Comparison of ENCODE assay signal across 26 cellular contexts in genomic region chr7:40704172-40704571, GRCh38.
DNase-seq lines count a peak whose midpoint lies in the region; ATAC-seq and TF ChIP-seq lines count a peak whose summit lies in the region.
"Had no signal": no experiment of that assay in that cellular context is flagged by ENCODE, and none has a peak within 500 bp of the region (broad histone marks: within the 10 kb centered on the region; RNA-seq: fewer than 3 reads in every experiment).

No MANE protein-coding gene starts in this region.

- H2AFZ ChIP-seq in OCI-LY3 (ENCODE audit: low read depth, low read length) = no peak overlapping the region

- TF ChIP-seq CTCF in 22Rv1 (IDR thresholded peaks at IDR 0.05) = peak; percentile 18; the same call in 1 of the 2 replicates
- peak; percentile 8 for TF ChIP-seq CTCF in HFF-Myc (IDR thresholded peaks at IDR 0.05; ENCODE audit: low read depth, low read length, missing control alignments)
- TF ChIP-seq CTCF in OCI-LY3 (IDR thresholded peaks at IDR 0.05; ENCODE audit: low read depth, low read length) = peak; percentile 11; the same call in 1 of the 2 replicates
- TF ChIP-seq CTCF in choroid plexus epithelial cell (conservative IDR thresholded peaks at IDR 0.05; ENCODE audit: low read depth, low read length) = peak; percentile 18
- TF ChIP-seq CTCF in vagina (IDR thresholded peaks at IDR 0.05) = no peak

- H3K36me3 ChIP-seq in OCI-LY3 (replicated peaks; ENCODE audit: low read depth, low read length) (no peaks in the 10 kb centered on the region), vagina (no peaks in the 10 kb centered on the region)
- H3K36me3 ChIP-seq: left ventricle myocardium inferior, spleen, suprapubic skin had no signal

- no peaks in the 10 kb centered on the region for H3K27me3 ChIP-seq in OCI-LY3 (ENCODE audit: low read depth, low read length)
- H3K27me3 ChIP-seq in vagina = no peaks in the 10 kb centered on the region
- H3K27me3 ChIP-seq: spleen, suprapubic skin had no signal

- H3K4me2 ChIP-seq in OCI-LY3 (ENCODE audit: low read length) = no peak overlapping the region

- TF ChIP-seq POLR2A in vagina (IDR thresholded peaks at IDR 0.05) = no peak

- H3K9ac ChIP-seq in OCI-LY3 (ENCODE audit: low read length) = no peak overlapping the region

- no peak for ATAC-seq in HG02938 (IDR thresholded peaks at IDR 0.05; ENCODE audit: unreplicated experiment)
- ATAC-seq: K562; naive thymus-derived CD8-positive, alpha-beta T cell; stimulated activated naive B cell treated with anti-CD40 and anti-IgM and Interleukin-4, amounts not matched to agents 10 μg/mL and 1 μg/mL and 100 μg/mL, for 72 hours had no signal

- no peak overlapping the region for H3K27ac ChIP-seq in 22Rv1
- H3K27ac ChIP-seq in OCI-LY3 (ENCODE audit: low read length) = no peak overlapping the region
- no peak overlapping the region for H3K27ac ChIP-seq in vagina
- H3K27ac ChIP-seq: left ventricle myocardium inferior, spleen, suprapubic skin had no signal

- no peaks in the 10 kb centered on the region for H3K79me2 ChIP-seq in OCI-LY3 (ENCODE audit: low read length)

- no peaks in the 10 kb centered on the region for H3K9me3 ChIP-seq in OCI-LY3 (ENCODE audit: insufficient read depth, low read length)
- H3K9me3 ChIP-seq in vagina = no peaks in the 10 kb centered on the region
- H3K9me3 ChIP-seq: left ventricle myocardium inferior, spleen, suprapubic skin had no signal

- H4K20me1 ChIP-seq in OCI-LY3 (ENCODE audit: insufficient read depth, low read length) = no peaks in the 10 kb centered on the region

- H3K4me3 ChIP-seq in HFF-Myc (replicated peaks; ENCODE audit: low read depth, low read length) (no peak overlapping the region), OCI-LY3 (ENCODE audit: low read length) (no peak overlapping the region), choroid plexus epithelial cell (ENCODE audit: low read depth, low read length) (no peak overlapping the region), vagina (no peak overlapping the region)
- H3K4me3 ChIP-seq: K562, left ventricle myocardium inferior, spleen, suprapubic skin had no signal

- intact Hi-C loops in vagina (cut with DNase I) = no loop called here

- DNase-seq in HFF-Myc (ENCODE audit: extremely low read depth, low read depth) (no peak), choroid plexus epithelial cell (ENCODE audit: low read depth) (no peak), vagina (ENCODE audit: extremely low spot score in 2 of 2) (no peak), MV-4-11 (lab: John Stamatoyannopoulos, UW) (no peak)
- no peak for DNase-seq in activated CD4-positive, CD25-positive, alpha-beta regulatory T cell treated with anti-CD3 and anti-CD28 coated beads, Interleukin-2, amount 50 U/mL, for 72 hours
- DNase-seq: activated CD4-positive, alpha-beta memory T cell treated with anti-CD3 and anti-CD28 coated beads for 36 hours; activated CD4-positive, CD25-positive, alpha-beta regulatory T cell; activated effector memory CD4-positive, alpha-beta T cell treated with Interleukin-2 at 50 U/mL for 16 hours; activated naive CD8-positive, alpha-beta T cell treated with anti-CD3 and anti-CD28 coated beads, Interleukin-2, amount 10 ng/mL, durations not matched to agents 7 days and 5 days; cerebellar nuclear complex; erythroblast; foreskin melanocyte; hypothalamus; left ventricle myocardium inferior; naive thymus-derived CD8-positive, alpha-beta T cell; NCI-H1694 treated with DMSO at 0.1 percent for 48 hours; NCI-H526 treated with DMSO at 0.1 percent for 48 hours; spleen; stimulated activated CD4-positive, alpha-beta T cell treated with anti-CD3 and anti-CD28 coated beads, Interleukin-4, amount 100 ng/mL, for 1 hour; stimulated activated naive B cell treated with anti-CD40 and anti-IgM and Interleukin-4, amounts not matched to agents 10 μg/mL and 1 μg/mL and 100 μg/mL, for 72 hours; T-helper 9 cell had no signal

- H3K4me1 ChIP-seq in OCI-LY3 (ENCODE audit: low read length) = no peaks in the 10 kb centered on the region
- H3K4me1 ChIP-seq in vagina = no peaks in the 10 kb centered on the region
- H3K4me1 ChIP-seq: suprapubic skin had no signal

Comparison
In these comparisons a context has a peak if more than half of its experiments do, and no peak if none do; other contexts are left out.
1. CTCF ChIP-seq: peak in 22Rv1 (single experiment), HFF-Myc (single experiment), OCI-LY3 (single experiment) and choroid plexus epithelial cell (single experiment); none in vagina (0 of 3).